In the genomic region with DNA sequence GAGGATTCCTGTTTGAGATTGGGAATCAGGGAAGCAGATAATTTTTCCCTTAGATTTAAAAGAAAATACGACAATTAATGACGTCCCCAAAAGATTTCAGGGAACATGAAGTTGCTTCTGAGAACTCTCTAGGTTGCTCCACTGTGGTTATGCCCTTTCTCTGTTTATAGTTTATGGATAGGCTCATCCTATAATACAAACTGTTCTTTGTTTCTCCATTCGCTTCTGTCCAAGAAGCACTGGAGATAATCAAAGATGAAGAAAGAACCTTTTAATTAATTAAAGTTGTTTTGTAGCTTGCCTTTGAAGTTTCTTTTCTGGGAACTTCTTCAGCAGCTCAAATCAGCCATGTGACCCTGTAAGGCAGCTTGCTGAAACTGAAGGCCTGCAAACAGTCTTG, we compare ENCODE assay signal across 20 cellular contexts.
"Had no signal": no experiment of that assay in that cellular context is flagged by ENCODE, and none has a peak within 500 bp of the region (broad histone marks: within the 10 kb centered on the region; RNA-seq: fewer than 3 reads in every experiment).

No MANE protein-coding gene starts in this region.

- H3K27me3 ChIP-seq: pancreas, sigmoid colon, spleen, tibial nerve, uterus had no signal

- ATAC-seq: naive thymus-derived CD4-positive, alpha-beta T cell; natural killer cell treated with Interleukin-12 subunit alpha and Interleukin-12 subunit beta and Interleukin-15 and Interleukin-18, amount 100 ng/mL, for 72 hours; pancreas; right cardiac atrium; stimulated activated effector memory CD8-positive, alpha-beta T cell treated with anti-CD3 and anti-CD28 coated beads, Interleukin-12 subunit alpha, Interleukin-12 subunit beta, amount 100 ng/mL, for 72 hours had no signal

- H3K27ac ChIP-seq: left ventricle myocardium inferior, pancreas, prostate gland, sigmoid colon, spleen, tibial nerve, uterus had no signal

- H3K4me1 ChIP-seq: left ventricle myocardium inferior, pancreas, prostate gland, sigmoid colon, spleen, tibial nerve, uterus had no signal

- H3K36me3 ChIP-seq: left ventricle myocardium inferior, pancreas, prostate gland, sigmoid colon, spleen, tibial nerve, uterus had no signal

- DNase-seq: islet precursor cell; left ventricle myocardium inferior; mesendoderm; naive thymus-derived CD4-positive, alpha-beta T cell; nucleus accumbens; pancreas; posterior cingulate gyrus; retina; right cardiac atrium; sigmoid colon; small intestine; spleen; stimulated activated CD4-positive, alpha-beta T cell treated with anti-CD3 and anti-CD28 coated beads, Interleukin-4, amount 100 ng/mL, for 24 hours; stimulated activated naive CD4-positive, alpha-beta T cell; uterus had no signal

- H3K4me3 ChIP-seq: left ventricle myocardium inferior, lung, pancreas, prostate gland, sigmoid colon, spleen, tibial nerve, uterus had no signal

- H3K9me3 ChIP-seq: pancreas, prostate gland, sigmoid colon, uterus had no signal
